ENCODE assay signal across 22 cellular contexts in genomic region chr4:867526-868250, GRCh38. TPM values are rescaled to one million over a fixed set of nuclear protein-coding genes. Genes with fewer than 3 reads are reported as not detected.
DNase-seq lines count a peak whose midpoint lies in the region; ATAC-seq, FAIRE-seq and TF ChIP-seq lines count a peak whose summit lies in the region.
"Had no signal": no experiment of that assay in that cellular context is flagged by ENCODE, and none has a peak within 500 bp of the region (broad histone marks: within the 10 kb centered on the region; RNA-seq: fewer than 3 reads in every experiment).

No MANE protein-coding gene starts in this region.

- POLR2A ChIA-PET in Caco-2 (lab: Charles Lee), result no interaction called here

- no peak overlapping the region for H3K4me3 Mint-ChIP-seq in memory B cell
- H3K4me3 Mint-ChIP-seq in Caco-2 (ENCODE audit: unreplicated experiment), result no peak overlapping the region
- H3K4me3 Mint-ChIP-seq: CD4-positive, alpha-beta memory T cell; GM23338; H9; HFFc6 had no signal

- H3K9me3 ChIP-seq in right atrium auricular region (no peaks in the 10 kb centered on the region), Caco-2 (no peaks in the 10 kb centered on the region)
- H3K9me3 ChIP-seq: BE2C had no signal

- H3K27me3 Mint-ChIP-seq in memory B cell, result no peaks in the 10 kb centered on the region
- no peaks in the 10 kb centered on the region for H3K27me3 Mint-ChIP-seq in Caco-2 (ENCODE audit: insufficient read depth, unreplicated experiment)
- H3K27me3 Mint-ChIP-seq: CD4-positive, alpha-beta memory T cell had no signal

- intact Hi-C loops in Right ventricle myocardium inferior (cut with DNase I), result no loop called here
- intact Hi-C loops in Caco-2 (cut with micrococcal nuclease; ENCODE audit: unreplicated experiment), result no loop called here

- DNase-seq in Right ventricle myocardium inferior (ENCODE audit: missing footprints) (peak; percentile 26), right atrium auricular region (ENCODE audit: low spot score) (no peak), iPS-NIHi11 (ENCODE audit: low spot score) (peak; percentile 7), memory B cell (ENCODE audit: low spot score in 2 of 2) (no peak), Caco-2 (no peak), frontal cortex (ENCODE audit: low spot score in 2 of 2) (no peak)
- DNase-seq: ACHN, AML-193, BE2C, C1 segment of cervical spinal cord, COR-L47, DMS153, DND-41, H9, HFFc6 had no signal

- CTCF ChIA-PET in Caco-2 (lab: Charles Lee), result no interaction called here

- H3K27me3 ChIP-seq in right atrium auricular region (no peaks in the 10 kb centered on the region), Caco-2 (replicated peaks; ENCODE audit: control insufficient read depth, insufficient read depth, low read length) (no peaks in the 10 kb centered on the region)
- H3K27me3 ChIP-seq: BE2C had no signal

- H3K4me1 Mint-ChIP-seq in memory B cell (no peaks in the 10 kb centered on the region), Caco-2 (ENCODE audit: low read depth, unreplicated experiment) (no peaks in the 10 kb centered on the region)
- H3K4me1 Mint-ChIP-seq: GM23338, H9 had no signal

- FAIRE-seq in frontal cortex (lab: Jason Lieb, UNC), result no peak
- FAIRE-seq: A204.1, G401.6, GM12892 had no signal

- no peak overlapping the region for H3K27ac ChIP-seq in right atrium auricular region
- H3K27ac ChIP-seq: 22Rv1 had no signal

- no peak overlapping the region for H3K4me3 ChIP-seq in right atrium auricular region
- H3K4me3 ChIP-seq in Caco-2 (ENCODE audit: low read depth, low read length), result no peak overlapping the region
- H3K4me3 ChIP-seq: GM23338 had no signal

- H3K4me1 ChIP-seq in right atrium auricular region (no peaks in the 10 kb centered on the region), Caco-2 (no peaks in the 10 kb centered on the region)
- H3K4me1 ChIP-seq: BE2C had no signal

- TF ChIP-seq CTCF in right atrium auricular region (IDR thresholded peaks at IDR 0.05) (no peak), Caco-2 (IDR thresholded peaks at IDR 0.05; ENCODE audit: insufficient read depth in 1 of 2, low read depth in 1 of 2, low read length in 1 of 2, severe bottlenecking in 1 of 2, unreplicated experiment in 1 of 2) (no peak)

- H3K27ac Mint-ChIP-seq in memory B cell (peak overlapping the region; percentile 38), Caco-2 (ENCODE audit: unreplicated experiment) (no peak overlapping the region)
- H3K27ac Mint-ChIP-seq: CD4-positive, alpha-beta memory T cell; HFFc6 had no signal

- peaks cover 25% of the 10 kb centered on the region for H3K36me3 Mint-ChIP-seq in memory B cell
- peaks cover 55% of the 10 kb centered on the region for H3K36me3 Mint-ChIP-seq in Caco-2 (ENCODE audit: insufficient read depth, unreplicated experiment)

- ATAC-seq in Right ventricle myocardium inferior (no peak), memory B cell (ENCODE audit: low read depth) (no peak), GM19452 (IDR thresholded peaks at IDR 0.05; ENCODE audit: unreplicated experiment) (no peak)
- ATAC-seq: GM23338 had no signal

- peaks cover 82% of the 10 kb centered on the region for H3K36me3 ChIP-seq in right atrium auricular region
- H3K36me3 ChIP-seq in Caco-2 (ENCODE audit: control insufficient read depth, insufficient read depth, low read length), result peaks cover 3% of the 10 kb centered on the region

- BruUV-seq in Caco-2 (replicated peaks; lab: Mats Ljungman, UMichigan), result no TSS peak

- H3K9me3 Mint-ChIP-seq in memory B cell (no peaks in the 10 kb centered on the region), Caco-2 (ENCODE audit: unreplicated experiment) (no peaks in the 10 kb centered on the region)
- H3K9me3 Mint-ChIP-seq: CD4-positive, alpha-beta memory T cell; H9; HFFc6 had no signal

RNA-seq across cellular contexts. Expression of gene CPLX1, which starts 41.8 kb away (rescaled TPM):
- total RNA-seq in Right ventricle myocardium inferior (3.1 TPM), right atrium auricular region (1 to 10 TPM in 1 of 2 donors, under 1 TPM in 1; 0.98 to 2.3 TPM), Caco-2 (2022) (20.5 and 20.9 TPM in 2 replicates), frontal cortex (1.2 TPM)

Comparison
In these comparisons a context has a peak if more than half of its experiments do, and no peak if none do; other contexts are left out.
1. DNase-seq: peak in Right ventricle myocardium inferior (single experiment) and iPS-NIHi11 (single experiment); none in right atrium auricular region (single experiment), memory B cell (0 of 2), Caco-2 (0 of 2) and frontal cortex (0 of 2).